In genomic region chr10:86598151-86598550, GRCh38 we compare ENCODE assay signal across 23 cellular contexts. TPM values are rescaled to one million over a fixed set of nuclear protein-coding genes. Genes with fewer than 3 reads are reported as not detected.
"Had no signal": no experiment of that assay in that cellular context is flagged by ENCODE, and none has a peak within 500 bp of the region (broad histone marks: within the 10 kb centered on the region; RNA-seq: fewer than 3 reads in every experiment).

No MANE protein-coding gene starts in this region.

- H3K36me3 ChIP-seq: esophagus squamous epithelium, lower lobe of right lung, neutrophil, thoracic aorta, upper lobe of right lung had no signal

- ATAC-seq: activated naive CD8-positive, alpha-beta T cell treated with anti-CD3 and anti-CD28 coated beads, Interleukin-2, amount 50 U/mL, for 24 hours; lower lobe of right lung; upper lobe of right lung; WTC11 had no signal

- H3K27ac ChIP-seq: esophagus squamous epithelium, lower lobe of right lung, neutrophil, thoracic aorta, upper lobe of right lung had no signal

- H3K4me1 ChIP-seq: lower lobe of right lung, upper lobe of right lung had no signal

- H3K27me3 ChIP-seq: esophagus squamous epithelium, neutrophil, upper lobe of right lung had no signal

- DNase-seq: activated CD4-positive, alpha-beta memory T cell treated with anti-CD3 and anti-CD28 coated beads for 36 hours; activated CD4-positive, alpha-beta T cell treated with anti-CD3 and anti-CD28 coated beads for 4 hours; activated CD8-positive, alpha-beta memory T cell treated with anti-CD3 and anti-CD28 coated beads, Interleukin-2, amount 50 U/mL, for 4 hours; activated effector memory CD4-positive, alpha-beta T cell treated with Interleukin-2 at 50 U/mL for 16 hours; activated naive CD4-positive, alpha-beta T cell treated with anti-CD3 and anti-CD28 coated beads, Interleukin-2, amount 10 ng/mL, durations not matched to agents 7 days and 5 days; activated naive CD8-positive, alpha-beta T cell treated with anti-CD3 and anti-CD28 coated beads, Interleukin-2, amount 50 U/mL, for 24 hours; activated T-cell treated with anti-CD3 and anti-CD28 coated beads, Interleukin-2, amount 50 U/mL, for 48 hours; aorta; cerebellar nuclear complex; effector memory CD4-positive, alpha-beta T cell; esophagus squamous epithelium; lower lobe of right lung; stimulated activated CD4-positive, alpha-beta T cell treated with anti-CD3 and anti-CD28 coated beads, Interleukin-15, amount 100 ng/mL, for 24 hours; stimulated activated CD4-positive, alpha-beta T cell treated with anti-CD3 and anti-CD28 coated beads, Interleukin-2, amount 100 ng/mL, for 48 hours; upper lobe of right lung had no signal

- H3K4me3 ChIP-seq: esophagus squamous epithelium, lower lobe of right lung, thoracic aorta, upper lobe of right lung had no signal

- H3K9me3 ChIP-seq: esophagus squamous epithelium, lower lobe of right lung, neutrophil, thoracic aorta, upper lobe of right lung had no signal

RNA-seq across cellular contexts. Expression of gene OPN4, which starts 56.2 kb away (rescaled TPM):
- total RNA-seq: activated CD4-positive, alpha-beta memory T cell treated with anti-CD3 and anti-CD28 coated beads for 36 hours; esophagus squamous epithelium; frontal cortex; lower lobe of right lung; mesenteric fat pad; natural killer cell treated with Interleukin-12 subunit alpha and Interleukin-12 subunit beta and Interleukin-15 and Interleukin-18, amount 100 ng/mL, for 72 hours; T-helper 2 cell treated with Interferon-gamma antibody and Interleukin-4, amounts not matched to agents 100 ng/mL and 5 ng/mL, for 36 hours; thoracic aorta; upper lobe of right lung; WTC11 had no signal
- polyA plus RNA-seq: aorta, keratinocyte had no signal
